ENCODE assay signal across 8 cellular contexts in genomic region chr17:77246110-77247047, GRCh38.
A peak's percentile ranks its signal among the peaks of the same experiment; 100 is the strongest.
DNase-seq lines count a peak whose midpoint lies in the region; ATAC-seq, FAIRE-seq and TF ChIP-seq lines count a peak whose summit lies in the region.

No MANE protein-coding gene starts in this region.

- POLR2A ChIA-PET in endothelial cell of umbilical vein (lab: Charles Lee): no interaction called here

- no peak for TF ChIP-seq EP300 in ovary (IDR thresholded peaks at IDR 0.05)

- H3K9me3 ChIP-seq in MG63 (no peaks in the 10 kb centered on the region), endothelial cell of umbilical vein (replicated peaks; ENCODE audit: control insufficient read depth, insufficient read depth, low read length) (no peaks in the 10 kb centered on the region), ovary (no peaks in the 10 kb centered on the region)

- H3K27ac ChIP-seq in endothelial cell of umbilical vein (ENCODE audit: insufficient read depth, low read depth, low read length) (no peak overlapping the region), ovary (no peak overlapping the region)

- WGBS in ovary, 3 donors: 21 to 26% (median 21%) methylated on average over 31 to 34 of the region's 34 CpGs

- peaks cover 9% of the 10 kb centered on the region for H3K4me1 ChIP-seq in endothelial cell of umbilical vein (ENCODE audit: control insufficient read depth, extremely low read depth, insufficient read depth, low read length)
- H3K4me1 ChIP-seq in ovary (ENCODE audit: insufficient read depth): peaks cover 10% of the 10 kb centered on the region

- DNase-seq in MG63: no peak
- no peak for DNase-seq in endothelial cell of umbilical vein (ENCODE audit: low read depth, low spot score)
- DNase-seq in ovary: no peak
- DNase-seq in SIG-M5 treated with dmso at 0.1 percent for 504 hours (lab: John Stamatoyannopoulos, UW; ENCODE audit: unreplicated experiment): no peak
- no peak for DNase-seq in AG20443 (ENCODE audit: low spot score)
- no peak for DNase-seq in DMS114 treated with DMSO at 0.1 percent for 48 hours (lab: John Stamatoyannopoulos, UW; ENCODE audit: unreplicated experiment)

- H3K9ac ChIP-seq in endothelial cell of umbilical vein (replicated peaks; ENCODE audit: extremely low read depth, insufficient read depth, low read length): peak overlapping the region; percentile 36

- CTCF ChIA-PET in endothelial cell of umbilical vein (lab: Charles Lee): no interaction called here

- no peaks in the 10 kb centered on the region for H3K9me1 ChIP-seq in endothelial cell of umbilical vein (replicated peaks; ENCODE audit: control insufficient read depth, extremely low read depth, insufficient read depth, low read length)

- ATAC-seq in GM19463 (IDR thresholded peaks at IDR 0.05; ENCODE audit: unreplicated experiment) (peak; percentile 11), GM21367 (IDR thresholded peaks at IDR 0.05; ENCODE audit: unreplicated experiment) (no peak)

- no peak for FAIRE-seq in endothelial cell of umbilical vein (lab: Jason Lieb, UNC)

- H2AFZ ChIP-seq in endothelial cell of umbilical vein (ENCODE audit: low read depth, low read length): peak overlapping the region; percentile 68

- no peaks in the 10 kb centered on the region for H3K79me2 ChIP-seq in endothelial cell of umbilical vein (ENCODE audit: control insufficient read depth, insufficient read depth, low read length)

- no peaks in the 10 kb centered on the region for H4K20me1 ChIP-seq in endothelial cell of umbilical vein (replicated peaks; ENCODE audit: control insufficient read depth, extremely low read depth, insufficient read depth, low read length)

- TF ChIP-seq CTCF in endothelial cell of umbilical vein (IDR thresholded peaks at IDR 0.05; ENCODE audit: extremely low read depth in 1 of 2, insufficient read depth in 1 of 2, low read depth in 1 of 2, low read length in 2 of 2) (no peak), ovary (IDR thresholded peaks at IDR 0.05) (no peak)

- TF ChIP-seq POLR2A in endothelial cell of umbilical vein (IDR thresholded peaks at IDR 0.05; ENCODE audit: low read depth, low read length) (peak; percentile 21), ovary (IDR thresholded peaks at IDR 0.05) (no peak)

- intact Hi-C loops in endothelial cell of umbilical vein (cut with micrococcal nuclease): loop anchor here (1.0 to 5.0 kb wide), 3 partner anchors 160 to 379 kb away; partner anchors contain the start of gene MGAT5B
- intact Hi-C loops in ovary (cut with DNase I): loop anchor here (2.0 to 10.0 kb wide), 4 partner anchors 159 to 379 kb away; partner anchors contain the start of gene MGAT5B (in 3 of the 4)

- no peaks in the 10 kb centered on the region for H3K27me3 ChIP-seq in MG63
- H3K27me3 ChIP-seq in endothelial cell of umbilical vein (ENCODE audit: control insufficient read depth in 2 of 2, insufficient read depth in 2 of 2, low read length in 2 of 2): no peaks in the 10 kb centered on the region
- no peaks in the 10 kb centered on the region for H3K27me3 ChIP-seq in ovary

- H3K4me3 ChIP-seq in MG63 (peak overlapping the region; percentile 52), endothelial cell of umbilical vein (replicated peaks in 1 of 3; ENCODE audit: insufficient read depth in 1 of 3, low read depth in 1 of 3, low read length in 3 of 3) (peak overlapping the region; percentile 11 to 62 (median 12)), ovary (peak overlapping the region; percentile 38)

- H3K4me2 ChIP-seq in endothelial cell of umbilical vein (ENCODE audit: insufficient read depth, low read length): peak overlapping the region; percentile 46

- dilution Hi-C loops in endothelial cell of umbilical vein (cut with MboI; ENCODE audit: extremely low pct_ligation_motif_present, low sequenced_read_pairs): no loop called here

- no peaks in the 10 kb centered on the region for H3K36me3 ChIP-seq in MG63
- H3K36me3 ChIP-seq in endothelial cell of umbilical vein (ENCODE audit: control insufficient read depth in 2 of 2, extremely low read depth in 1 of 2, insufficient read depth in 2 of 2, low read length in 2 of 2): no peaks in the 10 kb centered on the region
- H3K36me3 ChIP-seq in ovary: no peaks in the 10 kb centered on the region

- TSS peak; percentile 12 for BruUV-seq in endothelial cell of umbilical vein (replicated peaks; lab: Mats Ljungman, UMichigan)

TF ChIP-seq in endothelial cell of umbilical vein, 7 proteins besides CTCF, POLR2A, EP300 and RAD21:
- no peak for TF ChIP-seq EZH2 (IDR thresholded peaks at IDR 0.05; ENCODE audit: borderline replicate concordance, low read depth, low read length, severe bottlenecking)
- no peak for TF ChIP-seq GATA2 (IDR thresholded peaks at IDR 0.05; ENCODE audit: insufficient read depth, insufficient read length, low read depth, low read length)
- TF ChIP-seq MYC (IDR thresholded peaks at IDR 0.05; ENCODE audit: low read depth, low read length): no peak
- no peak for TF ChIP-seq JUN (IDR thresholded peaks at IDR 0.05; ENCODE audit: borderline replicate concordance, insufficient read depth, insufficient read length, low read depth)
- TF ChIP-seq, protein P1, sequence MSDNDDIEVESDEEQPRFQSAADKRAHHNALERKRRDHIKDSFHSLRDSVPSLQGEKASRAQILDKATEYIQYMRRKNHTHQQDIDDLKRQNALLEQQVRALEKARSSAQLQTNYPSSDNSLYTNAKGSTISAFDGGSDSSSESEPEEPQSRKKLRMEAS (IDR thresholded peaks at IDR 0.05; ENCODE audit: insufficient read depth, insufficient read length): no peak
- no peak for TF ChIP-seq POLR2AphosphoS5 (IDR thresholded peaks at IDR 0.05; ENCODE audit: insufficient read depth, low read depth, low read length)
- TF ChIP-seq FOS (IDR thresholded peaks at IDR 0.05; ENCODE audit: borderline replicate concordance, insufficient read depth, low read length): no peak
